ENCODE assay signal across 14 cellular contexts in genomic region chr3:196737655-196738054, GRCh38. TPM values are rescaled to one million over a fixed set of nuclear protein-coding genes. Genes with fewer than 3 reads are reported as not detected.
DNase-seq lines count a peak whose midpoint lies in the region; ATAC-seq and TF ChIP-seq lines count a peak whose summit lies in the region.
"Had no signal": no experiment of that assay in that cellular context is flagged by ENCODE, and none has a peak within 500 bp of the region (broad histone marks: within the 10 kb centered on the region; RNA-seq: fewer than 3 reads in every experiment).

No MANE protein-coding gene starts in this region.

- no peaks in the 10 kb centered on the region for H3K9me3 Mint-ChIP-seq in activated T-cell treated with anti-CD3 and anti-CD28 coated beads, Interleukin-2, amount 50 U/mL, for 72 hours
- peaks cover 5% of the 10 kb centered on the region for H3K9me3 Mint-ChIP-seq in progenitor cell of endocrine pancreas (ENCODE audit: low read depth)
- H3K9me3 Mint-ChIP-seq: CD4-positive, CD25-positive, alpha-beta regulatory T cell; IgD-negative memory B cell had no signal

- peak overlapping the region; percentile 50 for H3K27ac Mint-ChIP-seq in activated T-cell treated with anti-CD3 and anti-CD28 coated beads, Interleukin-2, amount 50 U/mL, for 72 hours
- H3K27ac Mint-ChIP-seq in progenitor cell of endocrine pancreas, result peak overlapping the region; percentile 52

- ATAC-seq in activated T-cell treated with anti-CD3 and anti-CD28 coated beads, Interleukin-2, amount 50 U/mL, for 72 hours (replicated peaks in 1 of 2), result no peak

- no peak for TF ChIP-seq CTCF in progenitor cell of endocrine pancreas (IDR thresholded peaks at IDR 0.05; ENCODE audit: unreplicated experiment)

- H3K4me1 Mint-ChIP-seq in activated T-cell treated with anti-CD3 and anti-CD28 coated beads, Interleukin-2, amount 50 U/mL, for 72 hours (ENCODE audit: low read depth), result peaks cover 31% of the 10 kb centered on the region
- peaks cover 10% of the 10 kb centered on the region for H3K4me1 Mint-ChIP-seq in progenitor cell of endocrine pancreas (ENCODE audit: low read depth)

- H3K4me3 Mint-ChIP-seq in activated T-cell treated with anti-CD3 and anti-CD28 coated beads, Interleukin-2, amount 50 U/mL, for 72 hours, result no peak overlapping the region
- H3K4me3 Mint-ChIP-seq in progenitor cell of endocrine pancreas (ENCODE audit: low read depth), result no peak overlapping the region

- H3K27me3 Mint-ChIP-seq in activated T-cell treated with anti-CD3 and anti-CD28 coated beads, Interleukin-2, amount 50 U/mL, for 72 hours (ENCODE audit: low read depth), result no peaks in the 10 kb centered on the region
- no peaks in the 10 kb centered on the region for H3K27me3 Mint-ChIP-seq in progenitor cell of endocrine pancreas
- H3K27me3 Mint-ChIP-seq: CD4-positive, CD25-positive, alpha-beta regulatory T cell; IgD-negative memory B cell had no signal

- intact Hi-C loops in cardiac septum (cut with DNase I), result no loop called here

- DNase-seq in activated T-cell treated with anti-CD3 and anti-CD28 coated beads, Interleukin-2, amount 50 U/mL, for 72 hours, result no peak
- DNase-seq in activated T-cell treated with anti-CD3 and anti-CD28 coated beads, Interleukin-2, amount 50 U/mL, for 1 hour, result no peak
- DNase-seq in NCI-H1436 (lab: John Stamatoyannopoulos, UW) (peak; percentile 9), NCI-H146 treated with DMSO at 0.1 percent for 48 hours (lab: John Stamatoyannopoulos, UW; ENCODE audit: unreplicated experiment) (peak; percentile 51), progenitor cell of endocrine pancreas (ENCODE audit: low spot score, unreplicated experiment) (no peak), cardiac septum (ENCODE audit: low spot score) (no peak), NCI-H510A treated with DMSO at 0.1 percent for 48 hours (lab: John Stamatoyannopoulos, UW) (no peak)
- DNase-seq: ACHN; BE2C; C1 segment of cervical spinal cord; Caco-2; CD4-positive, CD25-positive, alpha-beta regulatory T cell; HCEC 1CT had no signal

- H3K36me3 Mint-ChIP-seq in activated T-cell treated with anti-CD3 and anti-CD28 coated beads, Interleukin-2, amount 50 U/mL, for 72 hours (ENCODE audit: insufficient read depth in 2 of 2), result peaks cover 13 to 27% of the 10 kb centered on the region in 2 donors
- H3K36me3 Mint-ChIP-seq in progenitor cell of endocrine pancreas (ENCODE audit: insufficient read depth), result peaks cover 16% of the 10 kb centered on the region

RNA-seq across cellular contexts. Expression of gene PAK2, which starts 2.0 kb away (rescaled TPM):
- total RNA-seq in activated T-cell treated with anti-CD3 and anti-CD28 coated beads, Interleukin-2, amount 50 U/mL, for 72 hours, result 100 to 1,000 TPM in 1 of 2 donors, 10 to 100 TPM in 1; 99.9 to 109 TPM
- total RNA-seq in progenitor cell of endocrine pancreas, result 71.9 and 72.1 TPM in 2 replicates
- total RNA-seq in cardiac septum, result 43.3 TPM

RNA-seq across cellular contexts. Expression of gene PIGX, which starts 25.5 kb away (rescaled TPM):
- 10 to 100 TPM; 72.7 to 81.6 TPM for total RNA-seq in activated T-cell treated with anti-CD3 and anti-CD28 coated beads, Interleukin-2, amount 50 U/mL, for 72 hours
- total RNA-seq in progenitor cell of endocrine pancreas, result 26.1 and 28.3 TPM in 2 replicates
- total RNA-seq in cardiac septum, result 16.9 TPM

RNA-seq across cellular contexts. Expression of gene CEP19, which starts 25.6 kb away (rescaled TPM):
- total RNA-seq in activated T-cell treated with anti-CD3 and anti-CD28 coated beads, Interleukin-2, amount 50 U/mL, for 72 hours, result 1 to 10 TPM; 5.3 to 5.9 TPM
- total RNA-seq in progenitor cell of endocrine pancreas (2.3 and 2.5 TPM in 2 replicates), cardiac septum (1.2 TPM)

Comparison
In these comparisons a context has a peak if more than half of its experiments do, and no peak if none do; other contexts are left out.
1. DNase-seq: peak in NCI-H1436 (single experiment) and NCI-H146 treated with DMSO at 0.1 percent for 48 hours (single experiment); none in activated T-cell treated with anti-CD3 and anti-CD28 coated beads, Interleukin-2, amount 50 U/mL, for 72 hours (0 of 2), activated T-cell treated with anti-CD3 and anti-CD28 coated beads, Interleukin-2, amount 50 U/mL, for 1 hour (single experiment), progenitor cell of endocrine pancreas (single experiment), cardiac septum (single experiment) and NCI-H510A treated with DMSO at 0.1 percent for 48 hours (single experiment).